Comparison of ENCODE assay signal across 8 cellular contexts in the genomic region with DNA sequence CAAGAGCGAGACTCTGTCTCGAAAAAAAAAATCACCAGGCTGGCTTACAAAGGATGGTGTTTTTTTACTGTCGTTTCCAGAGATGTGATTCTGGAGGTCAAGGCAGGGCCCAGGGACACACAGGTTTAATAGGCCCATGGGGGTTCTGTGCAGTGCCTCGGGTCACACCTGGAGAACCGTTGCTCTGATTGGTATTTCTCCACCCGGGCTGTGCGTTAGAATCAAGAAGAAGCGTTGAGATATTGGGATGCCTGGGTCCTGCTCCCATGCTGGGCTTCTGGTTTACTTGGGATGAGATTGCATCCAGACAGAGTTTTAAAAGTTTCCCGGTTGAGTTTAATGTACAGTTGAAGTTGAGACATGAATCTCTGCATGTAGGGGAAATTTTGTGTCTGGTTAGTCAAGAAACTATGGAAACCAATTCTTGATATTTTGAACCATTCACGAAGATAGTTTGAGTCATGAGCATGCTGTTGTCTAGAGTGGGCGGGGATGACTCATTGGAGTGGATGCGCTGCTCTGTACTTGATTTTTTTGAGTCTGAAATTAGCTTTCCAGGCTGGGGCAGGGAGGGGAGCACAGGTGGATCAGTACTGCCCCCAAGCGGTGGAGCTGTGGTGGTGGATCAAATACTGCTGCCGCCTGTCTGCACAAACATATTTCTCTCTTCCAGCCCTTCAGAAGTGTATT. TPM values are rescaled to one million over a fixed set of nuclear protein-coding genes. Genes with fewer than 3 reads are reported as not detected.
DNase-seq lines count a peak whose midpoint lies in the region; ATAC-seq, FAIRE-seq and TF ChIP-seq lines count a peak whose summit lies in the region.

No MANE protein-coding gene starts in this region.

- H3K4me3 Mint-ChIP-seq in osteocyte (ENCODE audit: unreplicated experiment) = no peak overlapping the region

- no peaks in the 10 kb centered on the region for H3K9me3 ChIP-seq in thoracic aorta

- no peaks in the 10 kb centered on the region for H3K27me3 ChIP-seq in thoracic aorta (replicated peaks; ENCODE audit: insufficient read depth)

- no peak overlapping the region for H3K27ac Mint-ChIP-seq in osteocyte (ENCODE audit: unreplicated experiment)

- FAIRE-seq in HTR-8/SVneo (lab: Jason Lieb, UNC) = peak; percentile 94
- peak; percentile 2 for FAIRE-seq in RCC 7860 (lab: Jason Lieb, UNC)

- H3K4me1 ChIP-seq in thoracic aorta (ENCODE audit: control insufficient read depth in 1 of 2, low read depth in 2 of 2) = no peaks in the 10 kb centered on the region

- H3K4me1 Mint-ChIP-seq in osteocyte (ENCODE audit: unreplicated experiment) = peaks cover 13% of the 10 kb centered on the region

- H3K36me3 ChIP-seq in thoracic aorta = no peaks in the 10 kb centered on the region

- H3K27me3 Mint-ChIP-seq in osteocyte (ENCODE audit: unreplicated experiment) = peaks cover 18% of the 10 kb centered on the region

- ATAC-seq in GM21423 (IDR thresholded peaks at IDR 0.05; ENCODE audit: unreplicated experiment) (peak; percentile 72), thoracic aorta (ENCODE audit: insufficient number of reproducible peaks, low FRiP score, low read depth) (no peak)

- TF ChIP-seq CTCF in foreskin fibroblast (IDR thresholded peaks at IDR 0.05; ENCODE audit: low read depth, low read length) (peak; percentile 87), osteocyte (IDR thresholded peaks at IDR 0.05) (peak; percentile 78), thoracic aorta (IDR thresholded peaks at IDR 0.05) (peak; percentile 29)

- H3K4me3 ChIP-seq in foreskin fibroblast (ENCODE audit: low read depth in 1 of 2, low read length in 2 of 2) (no peak overlapping the region), thoracic aorta (no peak overlapping the region)

- H3K27ac ChIP-seq in thoracic aorta = no peak overlapping the region

- no peaks in the 10 kb centered on the region for H3K9me3 Mint-ChIP-seq in osteocyte (ENCODE audit: unreplicated experiment)

- no peaks in the 10 kb centered on the region for H3K36me3 Mint-ChIP-seq in osteocyte (ENCODE audit: unreplicated experiment)

- DNase-seq in DMS153 (lab: John Stamatoyannopoulos, UW) (peak; percentile 32), HTR-8/SVneo (ENCODE audit: insufficient read length, low spot score) (peak; percentile 94), RCC 7860 (ENCODE audit: low spot score) (peak; percentile 73), activated T-helper 1 cell treated with Interleukin-2 at 50 U/mL for 16 hours (ENCODE audit: low read depth) (peak; percentile 9), foreskin fibroblast (peak; percentile 94 to 97), osteocyte (ENCODE audit: extremely low spot score, unreplicated experiment) (no peak), thoracic aorta (ENCODE audit: low spot score) (peak; percentile 49)

RNA-seq across cellular contexts. Expression of a gene that starts 50.1 kb away (rescaled TPM):
- total RNA-seq in osteocyte (0.54 and 0.55 TPM in 2 replicates), thoracic aorta (10 to 100 TPM in 1 of 2 donors, 1 to 10 TPM in 1; 2.4 to 13.5 TPM)

Comparison
In these comparisons a context has a peak if more than half of its experiments do, and no peak if none do; other contexts are left out.
1. CTCF ChIP-seq: peak in every context shown above with its lines; median percentile 87 in foreskin fibroblast; 78 in osteocyte; 29 in thoracic aorta.